ENCODE assay signal across 1 cellular context in the genomic region with DNA sequence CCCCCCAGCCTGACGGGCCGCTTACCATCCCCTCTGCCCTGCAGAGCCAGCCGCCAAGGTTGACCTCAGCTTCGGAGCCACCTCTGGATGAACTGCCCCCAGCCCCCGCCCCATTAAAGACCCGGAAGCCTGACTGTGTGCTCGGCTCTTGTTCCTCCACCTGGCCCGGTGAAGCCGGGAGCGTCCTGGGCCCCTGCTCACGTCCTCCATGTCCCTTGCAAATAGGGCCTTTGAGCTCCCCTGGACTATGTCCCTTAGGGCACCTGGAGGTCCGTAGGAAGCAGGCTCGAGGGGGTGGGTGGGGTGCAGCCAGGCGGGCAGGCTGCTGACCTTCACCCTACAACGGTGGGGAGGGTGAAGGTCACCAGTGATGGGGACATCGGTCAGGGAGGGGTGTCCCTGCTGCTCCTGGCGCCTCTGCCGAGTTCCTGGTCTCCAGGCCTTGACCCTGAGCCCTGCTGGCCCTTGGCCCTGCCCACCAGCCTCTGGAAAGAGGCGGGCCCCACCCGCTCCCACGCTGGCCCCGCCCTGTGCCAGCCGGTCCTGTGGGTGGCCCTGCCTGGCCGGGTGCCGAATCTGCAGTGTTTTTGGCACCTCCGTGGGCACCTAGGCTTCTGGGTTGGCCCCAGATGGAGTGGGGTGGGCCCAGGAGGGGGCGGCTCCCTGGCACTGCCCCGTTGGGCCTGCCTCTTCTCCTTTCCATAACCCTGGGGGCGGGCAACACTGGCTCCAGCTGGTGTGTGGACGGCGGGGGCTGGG.
TF ChIP-seq lines count a peak whose summit lies in the region.

No MANE protein-coding gene starts in this region.

TF ChIP-seq in HCT116, 20 proteins besides CTCF, POLR2A, EP300 and RAD21:
- TF ChIP-seq POLR2AphosphoS5 (IDR thresholded peaks at IDR 0.05; ENCODE audit: low read depth, low read length) (peak; percentile 29; the same call in 1 of the 2 replicates), CEBPB (IDR thresholded peaks at IDR 0.05; ENCODE audit: low read depth) (no peak), JUND (IDR thresholded peaks at IDR 0.05) (no peak)
